In the genomic region with DNA sequence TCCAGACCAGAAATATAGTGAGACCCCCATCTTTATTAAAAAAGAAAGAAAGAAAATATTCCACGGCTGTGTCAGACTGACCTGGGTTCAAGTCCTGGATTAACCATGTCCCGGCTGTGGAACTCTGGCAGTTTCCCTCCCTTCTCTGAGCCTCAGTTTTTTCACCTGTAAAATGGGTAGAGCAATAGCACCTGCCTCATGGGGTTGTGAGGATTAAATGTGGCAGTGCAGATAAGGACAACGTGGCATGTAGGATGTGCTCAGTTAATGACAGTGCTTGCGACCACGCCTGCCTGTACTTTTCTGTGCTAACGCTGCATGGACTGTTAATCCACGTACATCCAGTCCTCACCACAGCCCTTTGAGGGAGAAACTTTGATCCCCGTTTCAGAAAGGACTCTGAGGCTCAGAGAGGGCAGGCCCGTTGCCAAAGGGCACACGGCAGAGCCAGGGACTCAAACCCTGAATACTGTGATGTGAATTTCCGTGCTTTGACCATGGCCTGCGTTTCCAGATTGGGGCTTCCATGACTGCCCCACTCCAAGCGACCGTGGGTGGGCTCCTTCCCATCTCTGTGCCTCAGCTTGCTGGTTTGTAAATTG, we compare ENCODE assay signal across 1 cellular context.
TF ChIP-seq lines count a peak whose summit lies in the region.

No MANE protein-coding gene starts in this region.

TF ChIP-seq in H1, 55 proteins besides CTCF, POLR2A, EP300 and RAD21:
- TF ChIP-seq TAF1 (IDR thresholded peaks at IDR 0.05; ENCODE audit: low read depth, low read length) (no peak), KDM5A (IDR thresholded peaks at IDR 0.05; ENCODE audit: low read length) (no peak)
